Comparison of ENCODE assay signal across 9 cellular contexts in the genomic region with DNA sequence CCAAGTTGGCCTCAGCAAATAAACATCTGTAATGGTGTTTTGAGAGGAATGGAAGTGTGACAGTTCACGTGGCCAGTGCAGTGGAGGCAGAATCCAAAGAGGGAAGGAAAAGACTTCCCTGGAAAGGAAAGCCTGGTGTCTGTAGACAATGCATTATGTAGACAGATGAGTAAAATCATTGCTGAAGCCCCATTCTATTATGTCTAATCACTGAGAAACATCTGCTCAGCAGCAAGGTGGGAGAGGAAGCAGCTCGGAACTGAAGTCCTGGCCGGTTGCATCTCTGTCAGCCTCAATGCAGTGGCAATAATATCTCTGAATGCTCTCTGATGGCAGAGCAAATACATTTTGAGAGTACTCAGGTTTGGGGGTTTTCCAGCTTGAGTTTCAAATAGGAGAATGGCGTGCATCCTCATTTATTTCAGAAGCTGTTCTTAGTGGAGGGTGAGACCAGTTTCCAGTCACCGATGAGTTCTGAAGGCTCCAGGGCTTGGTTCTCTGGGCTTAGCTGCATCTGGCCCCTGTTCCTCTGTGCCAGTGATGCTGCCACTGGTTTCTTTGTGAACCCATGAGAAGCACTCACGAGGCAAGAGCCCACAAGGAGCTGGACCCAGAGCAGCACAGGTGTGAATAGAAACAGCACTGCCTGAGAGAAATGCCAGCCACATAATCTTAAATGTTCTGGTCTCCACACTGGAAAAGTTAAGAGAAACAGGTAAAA.
DNase-seq lines count a peak whose midpoint lies in the region; ATAC-seq and TF ChIP-seq lines count a peak whose summit lies in the region.
"Had no signal": no experiment of that assay in that cellular context is flagged by ENCODE, and none has a peak within 500 bp of the region (broad histone marks: within the 10 kb centered on the region; RNA-seq: fewer than 3 reads in every experiment).

No MANE protein-coding gene starts in this region.

- H3K36me3 Mint-ChIP-seq in activated CD8-positive, alpha-beta memory T cell treated with anti-CD3 and anti-CD28 coated beads, Interleukin-2, amount 10 ng/mL, durations not matched to agents 7 days and 5 days, result peaks cover 46% of the 10 kb centered on the region

- no peak for TF ChIP-seq CTCF in psoas muscle (IDR thresholded peaks at IDR 0.05)
- no peak for TF ChIP-seq CTCF in prostate gland (IDR thresholded peaks at IDR 0.05)

- no peaks in the 10 kb centered on the region for H4K20me1 ChIP-seq in GM23248 (ENCODE audit: insufficient read depth)

- no peak overlapping the region for H3K4me3 Mint-ChIP-seq in activated CD8-positive, alpha-beta memory T cell treated with anti-CD3 and anti-CD28 coated beads, Interleukin-2, amount 10 ng/mL, durations not matched to agents 7 days and 5 days

- H3F3A ChIP-seq in GM23248 (ENCODE audit: insufficient read depth), result no peaks in the 10 kb centered on the region

- CTCF ChIA-PET in activated CD8-positive, alpha-beta memory T cell treated with anti-CD3 and anti-CD28 coated beads, Interleukin-2, amount 10 ng/mL, durations not matched to agents 7 days and 5 days (lab: Charles Lee), result interaction anchor here (0.6 to 1.4 kb wide), 2 partner anchors 15 to 63 kb away, joined by 3 to 7 read pairs; no protein-coding TSS in a partner anchor

- DNase-seq in activated CD8-positive, alpha-beta memory T cell treated with anti-CD3 and anti-CD28 coated beads, Interleukin-2, amount 10 ng/mL, durations not matched to agents 7 days and 5 days, result no peak
- DNase-seq in activated CD8-positive, alpha-beta memory T cell treated with anti-CD3 and anti-CD28 coated beads, Interleukin-2, amount 50 U/mL, for 4 hours, result no peak
- DNase-seq in NCI-H1092 (lab: John Stamatoyannopoulos, UW) (peak; percentile 35), psoas muscle (no peak), prostate gland (ENCODE audit: low spot score) (no peak), GM23248 (no peak)
- DNase-seq: stimulated activated CD4-positive, alpha-beta T cell treated with anti-CD3 and anti-CD28 coated beads, Interleukin-12 subunit alpha, Interleukin-12 subunit beta, amount 100 ng/mL, for 4 hours had no signal

- H3K9ac ChIP-seq in GM23248, result no peak overlapping the region

- WGBS in psoas muscle, 3 donors, result 66 to 72% (median 69%) methylated on average over 6 of the region's 6 CpGs
- 82% methylated on average over 6 of the region's 6 CpGs for WGBS in prostate gland
- 65 to 70% methylated on average over 6 of the region's 6 CpGs for WGBS in GM23248 (ENCODE audit: low coverage in 1 of 2, low lambda C conversion rate in 2 of 2, missing lambda C conversion rate in 2 of 2), 2 experiments

- in situ Hi-C loops in GM23248 (cut with MboI), result no loop called here

- H3K4me3 ChIP-seq in psoas muscle (no peak overlapping the region), prostate gland (no peak overlapping the region), GM23248 (no peak overlapping the region)

- intact Hi-C loops in psoas muscle (cut with DNase I), result no loop called here
- intact Hi-C loops in prostate gland (cut with DNase I), result no loop called here

- H3K27me3 Mint-ChIP-seq in activated CD8-positive, alpha-beta memory T cell treated with anti-CD3 and anti-CD28 coated beads, Interleukin-2, amount 10 ng/mL, durations not matched to agents 7 days and 5 days, result no peaks in the 10 kb centered on the region

- ATAC-seq in activated CD8-positive, alpha-beta memory T cell treated with anti-CD3 and anti-CD28 coated beads, Interleukin-2, amount 10 ng/mL, durations not matched to agents 7 days and 5 days, result no peak
- ATAC-seq in HG02642 (IDR thresholded peaks at IDR 0.05; ENCODE audit: poor library complexity, unreplicated experiment), result peak; percentile 31
- ATAC-seq in psoas muscle, result peak in 2 of 4 donors; percentile 16 to 30
- no peak for ATAC-seq in HG02970 (IDR thresholded peaks at IDR 0.05; ENCODE audit: low FRiP score, unreplicated experiment)

- H3K4me1 ChIP-seq in psoas muscle (peaks cover 14% of the 10 kb centered on the region), prostate gland (replicated peaks) (no peaks in the 10 kb centered on the region), GM23248 (ENCODE audit: insufficient read depth) (no peaks in the 10 kb centered on the region)

- no peaks in the 10 kb centered on the region for H3K27me3 ChIP-seq in psoas muscle (ENCODE audit: insufficient read depth in 3 of 3, low read length in 2 of 3)
- H3K27me3 ChIP-seq in prostate gland (replicated peaks; ENCODE audit: insufficient read depth), result no peaks in the 10 kb centered on the region
- no peaks in the 10 kb centered on the region for H3K27me3 ChIP-seq in GM23248 (replicated peaks; ENCODE audit: insufficient read depth)

- H3K27ac ChIP-seq in psoas muscle (peak overlapping the region; percentile 70), prostate gland (no peak overlapping the region), GM23248 (no peak overlapping the region)

- peaks cover 8% of the 10 kb centered on the region for H3K9me3 Mint-ChIP-seq in activated CD8-positive, alpha-beta memory T cell treated with anti-CD3 and anti-CD28 coated beads, Interleukin-2, amount 10 ng/mL, durations not matched to agents 7 days and 5 days (ENCODE audit: low read depth)

- H3K9me3 ChIP-seq in psoas muscle (no peaks in the 10 kb centered on the region), prostate gland (no peaks in the 10 kb centered on the region), GM23248 (ENCODE audit: low read depth) (no peaks in the 10 kb centered on the region)

- no peak for TF ChIP-seq POLR2A in prostate gland (IDR thresholded peaks at IDR 0.05)

- no peak overlapping the region for H3K4me2 ChIP-seq in GM23248 (ENCODE audit: unreplicated experiment)

- H3K36me3 ChIP-seq in psoas muscle (ENCODE audit: insufficient read depth in 1 of 2, low read depth in 1 of 2) (peaks cover 3 to 37% of the 10 kb centered on the region in 2 donors), prostate gland (no peaks in the 10 kb centered on the region), GM23248 (ENCODE audit: low read depth) (0 out of 2 replicates have a peak, but pooled peaks cover 6% of the 10 kb centered on the region)

- peak overlapping the region; percentile 89 for H3K27ac Mint-ChIP-seq in activated CD8-positive, alpha-beta memory T cell treated with anti-CD3 and anti-CD28 coated beads, Interleukin-2, amount 10 ng/mL, durations not matched to agents 7 days and 5 days

- H3K79me2 ChIP-seq in GM23248 (ENCODE audit: insufficient read depth), result no peaks in the 10 kb centered on the region

- H3K4me1 Mint-ChIP-seq in activated CD8-positive, alpha-beta memory T cell treated with anti-CD3 and anti-CD28 coated beads, Interleukin-2, amount 10 ng/mL, durations not matched to agents 7 days and 5 days, result peaks cover 14% of the 10 kb centered on the region

- H2AFZ ChIP-seq in GM23248, result no peak overlapping the region

- H3K9me2 ChIP-seq in GM23248 (ENCODE audit: insufficient read depth), result no peaks in the 10 kb centered on the region
